In genomic region chr6:162198072-162198471, GRCh38 we compare ENCODE assay signal across 18 cellular contexts.
DNase-seq lines count a peak whose midpoint lies in the region; ATAC-seq and TF ChIP-seq lines count a peak whose summit lies in the region.
"Had no signal": no experiment of that assay in that cellular context is flagged by ENCODE, and none has a peak within 500 bp of the region (broad histone marks: within the 10 kb centered on the region; RNA-seq: fewer than 3 reads in every experiment).

No MANE protein-coding gene starts in this region.

- H3K4me3 Mint-ChIP-seq in WTC11 (no peak overlapping the region), nephron (no peak overlapping the region)
- H3K4me3 Mint-ChIP-seq: CD4-positive, CD25-positive, alpha-beta regulatory T cell; CD8-positive, alpha-beta memory T cell had no signal

- no peaks in the 10 kb centered on the region for H3K36me3 Mint-ChIP-seq in WTC11
- H3K36me3 Mint-ChIP-seq in nephron (ENCODE audit: low read depth), result no peaks in the 10 kb centered on the region
- H3K36me3 Mint-ChIP-seq: CD4-positive, CD25-positive, alpha-beta regulatory T cell had no signal

- TF ChIP-seq POLR2A in esophagus muscularis mucosa (IDR thresholded peaks at IDR 0.05; ENCODE audit: low read depth), result no peak

- TF ChIP-seq EP300 in esophagus muscularis mucosa (IDR thresholded peaks at IDR 0.05), result no peak

- CTCF ChIA-PET in WTC11 (lab: Charles Lee), result interaction anchor here (0.5 kb wide), 1 partner anchor 63 kb away, joined by 3 read pairs; no protein-coding TSS in a partner anchor

- ATAC-seq in WTC11 (peak; percentile 65), HG02885 (IDR thresholded peaks at IDR 0.05; ENCODE audit: poor library complexity, unreplicated experiment) (no peak), GM21786 (IDR thresholded peaks at IDR 0.05; ENCODE audit: unreplicated experiment) (no peak)
- ATAC-seq: HCT116 had no signal

- H3K27ac Mint-ChIP-seq in WTC11 (no peak overlapping the region), nephron (peak overlapping the region in 2 of 3 experiments; percentile 16 to 42)
- H3K27ac Mint-ChIP-seq: CD4-positive, CD25-positive, alpha-beta regulatory T cell; CD8-positive, alpha-beta memory T cell had no signal

- H3K9me3 Mint-ChIP-seq in WTC11 (no peaks in the 10 kb centered on the region), nephron (no peaks in the 10 kb centered on the region)

- H3K27me3 Mint-ChIP-seq in WTC11 (ENCODE audit: low read depth) (no peaks in the 10 kb centered on the region), nephron (ENCODE audit: low read depth) (no peaks in the 10 kb centered on the region)
- H3K27me3 Mint-ChIP-seq: CD4-positive, CD25-positive, alpha-beta regulatory T cell; CD8-positive, alpha-beta memory T cell had no signal

- H3K27me3 ChIP-seq in H7 (ENCODE audit: control insufficient read depth, insufficient read depth, low read length) (no peaks in the 10 kb centered on the region), esophagus muscularis mucosa (no peaks in the 10 kb centered on the region)
- H3K27me3 ChIP-seq: BE2C had no signal

- H3K36me3 ChIP-seq in H7 (replicated peaks; ENCODE audit: control insufficient read depth, insufficient read depth, low read length) (no peaks in the 10 kb centered on the region), esophagus muscularis mucosa (no peaks in the 10 kb centered on the region)
- H3K36me3 ChIP-seq: BE2C had no signal

- no peaks in the 10 kb centered on the region for H3K9me3 ChIP-seq in esophagus muscularis mucosa
- H3K9me3 ChIP-seq: BE2C had no signal

- intact Hi-C loops in esophagus muscularis mucosa (cut with DNase I), result no loop called here

- 100% methylated on average over 1 of the region's 1 CpG for WGBS in esophagus muscularis mucosa

- H3K4me1 Mint-ChIP-seq in WTC11 (peaks cover 37% of the 10 kb centered on the region), nephron (peaks cover 12% of the 10 kb centered on the region)
- H3K4me1 Mint-ChIP-seq: CD4-positive, CD25-positive, alpha-beta regulatory T cell; CD8-positive, alpha-beta memory T cell had no signal

- no peaks in the 10 kb centered on the region for H3K4me1 ChIP-seq in esophagus muscularis mucosa

- DNase-seq in H7 (peak; percentile 15), WTC11 (ENCODE audit: low spot score) (peak; percentile 17), esophagus muscularis mucosa (ENCODE audit: extremely low spot score) (peak; percentile 10)
- no peak for DNase-seq in activated CD4-positive, alpha-beta T cell treated with anti-CD3 and anti-CD28 coated beads, Interleukin-2, amount 50 U/mL, for 4 hours
- DNase-seq: ACHN; BE2C; C1 segment of cervical spinal cord; CD4-positive, CD25-positive, alpha-beta regulatory T cell; CD8-positive, alpha-beta memory T cell; COR-L47; DMS 273 treated with DMSO at 0.1 percent for 48 hours; DMS53; DND-41; EL had no signal

- TF ChIP-seq CTCF in WTC11 (IDR thresholded peaks at IDR 0.05), result no peak
- no peak for TF ChIP-seq CTCF in esophagus muscularis mucosa (IDR thresholded peaks at IDR 0.05)
- TF ChIP-seq CTCF in nephron (IDR thresholded peaks at IDR 0.05; ENCODE audit: unreplicated experiment in 3 of 3), result no peak

- H3K27ac ChIP-seq in esophagus muscularis mucosa (replicated peaks in 1 of 4), result no peak overlapping the region

- POLR2A ChIA-PET in WTC11 (lab: Charles Lee), result no interaction called here

- H3K4me3 ChIP-seq in H7 (ENCODE audit: insufficient read depth, low read depth, low read length), result no peak overlapping the region
- no peak overlapping the region for H3K4me3 ChIP-seq in esophagus muscularis mucosa

TF ChIP-seq in WTC11, 78 proteins besides CTCF, POLR2A, EP300 and RAD21:
- TF ChIP-seq USF1 (CRISPR knock-in tag; IDR thresholded peaks at IDR 0.05) (peak; percentile 43; the same call in 1 of the 2 replicates), GABPB1 (CRISPR knock-in tag; IDR thresholded peaks at IDR 0.05) (no peak), USF2 (CRISPR knock-in tag; IDR thresholded peaks at IDR 0.05) (peak; percentile 74)

Comparison
In these comparisons a context has a peak if more than half of its experiments do, and no peak if none do; other contexts are left out.
1. DNase-seq: peak in H7 (single experiment), WTC11 (single experiment) and esophagus muscularis mucosa (single experiment); none in activated CD4-positive, alpha-beta T cell treated with anti-CD3 and anti-CD28 coated beads, Interleukin-2, amount 50 U/mL, for 4 hours (0 of 2).